10 cellular contexts compared by ENCODE assay signal in genomic region chr2:218883491-218884490, GRCh38. TPM values are rescaled to one million over a fixed set of nuclear protein-coding genes. Genes with fewer than 3 reads are reported as not detected.
DNase-seq lines count a peak whose midpoint lies in the region; ATAC-seq and TF ChIP-seq lines count a peak whose summit lies in the region.
"Had no signal": no experiment of that assay in that cellular context is flagged by ENCODE, and none has a peak within 500 bp of the region (broad histone marks: within the 10 kb centered on the region; RNA-seq: fewer than 3 reads in every experiment).

No MANE protein-coding gene starts in this region.

- peaks cover 70% of the 10 kb centered on the region for H3K27me3 ChIP-seq in hepatocyte

- H3K9me2 ChIP-seq in hepatocyte (replicated peaks; ENCODE audit: insufficient read depth) = no peaks in the 10 kb centered on the region

- no peaks in the 10 kb centered on the region for H3K27me3 Mint-ChIP-seq in activated B cell treated with CpG ODN at 0.5 μM for 24 hours

- POLR2A ChIA-PET in activated B cell treated with CpG ODN at 0.5 μM for 24 hours (lab: Charles Lee) = interaction anchor here (0.6 to 20.0 kb wide), 3 partner anchors 9 to 504 kb away, joined by 5 to 969 read pairs (median 5); partner anchors contain the start of gene DNPEP

- H2AFZ ChIP-seq in hepatocyte = peak overlapping the region; percentile 56

- peak; percentile 16 for ATAC-seq in activated B cell treated with CpG ODN at 0.5 μM for 24 hours (ENCODE audit: low read depth)
- no peak for ATAC-seq in GM21825 (IDR thresholded peaks at IDR 0.05; ENCODE audit: unreplicated experiment)

- peak overlapping the region; percentile 75 for H3K27ac Mint-ChIP-seq in activated B cell treated with CpG ODN at 0.5 μM for 24 hours

- intact Hi-C loops in activated B cell treated with CpG ODN at 0.5 μM for 24 hours (cut with micrococcal nuclease) = loop anchor here (5.0 kb wide), 1 partner anchor 666 kb away; the partner anchor contains the start of gene ARPC2

- 7% methylated on average over 51 of the region's 89 CpGs for WGBS in hepatocyte (ENCODE audit: low lambda C conversion rate, missing lambda C conversion rate)

- H3K4me3 Mint-ChIP-seq in activated B cell treated with CpG ODN at 0.5 μM for 24 hours = peak overlapping the region; percentile 88

- H3K9me3 Mint-ChIP-seq in activated B cell treated with CpG ODN at 0.5 μM for 24 hours = no peaks in the 10 kb centered on the region

- no peaks in the 10 kb centered on the region for H3K79me2 ChIP-seq in hepatocyte

- DNase-seq in NCI-H748 (lab: John Stamatoyannopoulos, UW; ENCODE audit: unreplicated experiment) = peak; percentile 16
- DNase-seq in NCI-H748 treated with DMSO at 0.1 percent for 48 hours (lab: John Stamatoyannopoulos, UW) = no peak
- DNase-seq in activated B cell treated with CpG ODN at 0.5 μM for 24 hours = peak; percentile 62
- DNase-seq in hepatocyte (ENCODE audit: low spot score) = peak; percentile 71
- DNase-seq in stimulated activated naive CD4-positive, alpha-beta T cell treated with Interleukin-2 at 50 U/mL for 16 hours (lab: John Stamatoyannopoulos, UW) = peak; percentile 42
- no peak for DNase-seq in 8988T
- DNase-seq in medulla oblongata (ENCODE audit: extremely low spot score) = no peak

- no peaks in the 10 kb centered on the region for H4K20me1 ChIP-seq in hepatocyte (ENCODE audit: insufficient read depth, poor library complexity, severe bottlenecking)

- no peaks in the 10 kb centered on the region for H3K36me3 ChIP-seq in hepatocyte (replicated peaks; ENCODE audit: insufficient read depth, low read depth)

- no peak overlapping the region for H3K27ac ChIP-seq in hepatocyte

- TF ChIP-seq CTCF in activated B cell treated with CpG ODN at 0.5 μM for 24 hours (IDR thresholded peaks at IDR 0.05) (no peak), hepatocyte (IDR thresholded peaks at IDR 0.05; ENCODE audit: poor library complexity) (no peak)

- H3K4me2 ChIP-seq in hepatocyte = peak overlapping the region; percentile 98

- H3K4me1 ChIP-seq in hepatocyte (ENCODE audit: insufficient read depth) = peaks cover 17% of the 10 kb centered on the region

- H3K4me3 ChIP-seq in hepatocyte = peak overlapping the region; percentile 16

- H3K4me1 Mint-ChIP-seq in activated B cell treated with CpG ODN at 0.5 μM for 24 hours = peaks cover 78% of the 10 kb centered on the region

- H3K36me3 Mint-ChIP-seq in activated B cell treated with CpG ODN at 0.5 μM for 24 hours (ENCODE audit: low read depth) = peaks cover 4% of the 10 kb centered on the region

- CTCF ChIA-PET in activated B cell treated with CpG ODN at 0.5 μM for 24 hours (lab: Charles Lee) = interaction anchor here (0.7 to 21.7 kb wide), 2 partner anchors 7 to 15 kb away, joined by 3 to 1062 read pairs; no protein-coding TSS in a partner anchor

- no peaks in the 10 kb centered on the region for H3K9me3 ChIP-seq in hepatocyte (ENCODE audit: low read depth)

RNA-seq across cellular contexts. Expression of gene WNT10A, which starts 3.1 kb away (rescaled TPM):
- total RNA-seq in activated B cell treated with CpG ODN at 0.5 μM for 24 hours (26.9 and 31.8 TPM in 2 replicates), hepatocyte (1.9 and 2.3 TPM in 2 replicates)
- 1.9 and 5.7 TPM in 2 replicates for polyA plus RNA-seq in hepatocyte
- total RNA-seq: subcutaneous adipose tissue had no signal
- polyA plus RNA-seq: AG04450 had no signal

RNA-seq across cellular contexts. Expression of gene WNT6, which starts 24.2 kb away (rescaled TPM):
- 0.83 and 0.89 TPM in 2 replicates for total RNA-seq in activated B cell treated with CpG ODN at 0.5 μM for 24 hours
- 7.1 and 11.3 TPM in 2 replicates for total RNA-seq in hepatocyte
- 22.8 and 39.3 TPM in 2 replicates for polyA plus RNA-seq in hepatocyte
- polyA plus RNA-seq: AG04450 had no signal

RNA-seq across cellular contexts. Expression of gene PRKAG3, which starts 52.2 kb away (rescaled TPM):
- total RNA-seq in activated B cell treated with CpG ODN at 0.5 μM for 24 hours (not detected in 2 replicates), hepatocyte (not detected in 2 replicates)
- 0.23 TPM in 1 of 2 replicates, not detected in the other for polyA plus RNA-seq in hepatocyte
- total RNA-seq: subcutaneous adipose tissue had no signal
- polyA plus RNA-seq: AG04450 had no signal

Comparison
In these comparisons a context has a peak if more than half of its experiments do, and no peak if none do; other contexts are left out.
1. DNase-seq: peak in NCI-H748 (single experiment), activated B cell treated with CpG ODN at 0.5 μM for 24 hours (single experiment), hepatocyte (single experiment) and stimulated activated naive CD4-positive, alpha-beta T cell treated with Interleukin-2 at 50 U/mL for 16 hours (single experiment); none in NCI-H748 treated with DMSO at 0.1 percent for 48 hours (single experiment), 8988T (single experiment) and medulla oblongata (single experiment).